Comparison of ENCODE assay signal across 8 cellular contexts in the genomic region with DNA sequence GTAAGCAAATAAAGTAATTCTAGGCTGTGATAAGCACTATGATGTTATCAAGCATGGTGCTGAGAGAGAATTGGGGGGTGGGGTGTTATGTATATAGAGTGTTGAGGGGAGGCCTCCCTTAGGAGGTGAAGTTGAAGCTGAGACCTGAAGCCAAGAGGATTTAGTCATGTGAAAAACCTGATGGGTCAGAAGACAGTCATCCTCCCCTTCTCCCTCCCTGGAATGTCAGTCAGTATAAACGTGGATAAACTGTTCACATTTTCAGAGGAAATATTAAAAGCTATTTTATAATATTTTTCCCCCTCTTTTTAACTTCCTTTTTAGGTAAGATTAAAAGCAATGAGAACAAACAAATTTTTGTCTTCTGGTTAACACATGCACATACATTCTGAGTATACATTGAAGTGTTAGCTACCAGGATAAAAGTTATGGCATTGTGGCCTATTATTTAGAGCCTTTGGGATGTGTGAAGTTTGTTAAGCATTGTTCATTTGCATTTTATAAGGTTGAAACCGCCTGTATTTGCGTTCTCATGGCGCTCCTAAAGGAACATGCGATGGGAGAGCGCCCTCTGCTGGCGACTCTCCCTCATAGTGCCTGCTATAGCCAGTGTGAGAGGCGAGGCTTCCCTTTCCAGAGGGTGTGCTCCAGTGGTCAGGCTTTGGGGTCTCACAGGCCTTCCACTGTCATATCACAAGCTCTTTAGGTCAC. TPM values are rescaled to one million over a fixed set of nuclear protein-coding genes. Genes with fewer than 3 reads are reported as not detected.
A peak's percentile ranks its signal among the peaks of the same experiment; 100 is the strongest.
DNase-seq lines count a peak whose midpoint lies in the region; ATAC-seq and TF ChIP-seq lines count a peak whose summit lies in the region.

No MANE protein-coding gene starts in this region.

- no peak overlapping the region for H3K4me3 ChIP-seq in choroid plexus epithelial cell (ENCODE audit: low read depth, low read length)

- DNase-seq in DMS153 (lab: John Stamatoyannopoulos, UW): peak; percentile 29
- DNase-seq in NCI-H446 (lab: John Stamatoyannopoulos, UW): peak; percentile 56 to 84
- DNase-seq in activated CD4-positive, alpha-beta T cell treated with anti-CD3 and anti-CD28 coated beads for 48 hours: peak; percentile 85
- peak; percentile 83 for DNase-seq in choroid plexus epithelial cell (ENCODE audit: low read depth)
- DNase-seq in left lobe of liver (ENCODE audit: low spot score): peak; percentile 82
- peak; percentile 76 for DNase-seq in stimulated activated CD4-positive, alpha-beta T cell treated with anti-CD3 and anti-CD28 coated beads, Interleukin-1b, Interleukin-23, amount 100 ng/mL, for 48 hours

- peak; percentile 64 for ATAC-seq in HG02759 (IDR thresholded peaks at IDR 0.05; ENCODE audit: unreplicated experiment)
- peak; percentile 93 for ATAC-seq in left lobe of liver
- no peak for ATAC-seq in HG03025 (IDR thresholded peaks at IDR 0.05; ENCODE audit: low FRiP score, unreplicated experiment)

- TF ChIP-seq CTCF in choroid plexus epithelial cell (conservative IDR thresholded peaks at IDR 0.05; ENCODE audit: low read depth, low read length): peak; percentile 98

RNA-seq across cellular contexts. Expression of gene MAPK13, which starts 35.4 kb away (rescaled TPM):
- total RNA-seq in left lobe of liver: 1.9 TPM

Comparison
In these comparisons a context has a peak if more than half of its experiments do, and no peak if none do; other contexts are left out.
1. DNase-seq: peak in every context shown above with its lines; median percentile 85 in activated CD4-positive, alpha-beta T cell treated with anti-CD3 and anti-CD28 coated beads for 48 hours; 83 in choroid plexus epithelial cell; 82 in left lobe of liver; 76 in stimulated activated CD4-positive, alpha-beta T cell treated with anti-CD3 and anti-CD28 coated beads, Interleukin-1b, Interleukin-23, amount 100 ng/mL, for 48 hours; 70 in NCI-H446; 29 in DMS153.